16 cellular contexts compared by ENCODE assay signal in the genomic region with DNA sequence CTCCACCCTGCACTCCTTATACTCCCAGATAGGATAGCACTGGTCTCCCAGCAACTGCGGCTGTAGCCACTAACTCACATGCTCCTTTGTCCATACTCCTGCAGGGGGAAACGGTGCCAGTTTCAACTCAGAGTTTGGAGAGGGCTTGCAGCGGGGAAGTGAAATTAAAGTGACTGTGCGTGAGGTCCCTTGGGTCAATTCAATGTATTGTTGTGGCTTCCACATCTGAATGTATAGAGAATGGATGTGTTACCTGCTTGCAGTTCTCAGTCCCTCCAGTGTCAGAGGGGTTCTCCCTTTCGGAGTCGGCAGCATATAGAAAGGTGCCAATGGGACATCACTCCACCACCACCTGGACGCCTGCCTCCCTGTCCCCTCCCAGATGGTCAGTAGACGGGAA.
DNase-seq lines count a peak whose midpoint lies in the region; ATAC-seq and TF ChIP-seq lines count a peak whose summit lies in the region.
"Had no signal": no experiment of that assay in that cellular context is flagged by ENCODE, and none has a peak within 500 bp of the region (broad histone marks: within the 10 kb centered on the region; RNA-seq: fewer than 3 reads in every experiment).

No MANE protein-coding gene starts in this region.

- ATAC-seq in HG02678 (IDR thresholded peaks at IDR 0.05; ENCODE audit: unreplicated experiment) (peak; percentile 28), esophagus mucosa (no peak)
- ATAC-seq: psoas muscle had no signal

- TF ChIP-seq POLR2A in uterus (IDR thresholded peaks at IDR 0.05): no peak

- no peak overlapping the region for H3K4me3 ChIP-seq in uterus
- H3K4me3 ChIP-seq in MG63: no peak overlapping the region
- H3K4me3 ChIP-seq: cardiac muscle cell, psoas muscle had no signal

- no peak for TF ChIP-seq CTCF in uterus (IDR thresholded peaks at IDR 0.05)

- H3K27me3 ChIP-seq in uterus: no peaks in the 10 kb centered on the region
- no peaks in the 10 kb centered on the region for H3K27me3 ChIP-seq in MG63
- H3K27me3 ChIP-seq: cardiac muscle cell had no signal

- intact Hi-C loops in uterus (cut with DNase I; ENCODE audit: low total_unique reads): no loop called here

- H3K36me3 ChIP-seq in uterus: no peaks in the 10 kb centered on the region
- no peaks in the 10 kb centered on the region for H3K36me3 ChIP-seq in MG63
- H3K36me3 ChIP-seq: cardiac muscle cell had no signal

- H3K4me1 ChIP-seq in uterus: no peaks in the 10 kb centered on the region
- H3K4me1 ChIP-seq: psoas muscle had no signal

- peak overlapping the region; percentile 70 to 84 for H3K27ac ChIP-seq in uterus
- H3K27ac ChIP-seq: cardiac muscle cell, psoas muscle had no signal

- H3K9me3 ChIP-seq in uterus (no peaks in the 10 kb centered on the region), MG63 (no peaks in the 10 kb centered on the region)
- H3K9me3 ChIP-seq: psoas muscle had no signal

- DNase-seq in NCI-H748 (lab: John Stamatoyannopoulos, UW; ENCODE audit: unreplicated experiment): peak; percentile 35
- no peak for DNase-seq in NCI-H748 treated with DMSO at 0.1 percent for 48 hours (lab: John Stamatoyannopoulos, UW)
- peak; percentile 61 for DNase-seq in NCI-H69 (lab: John Stamatoyannopoulos, UW)
- no peak for DNase-seq in uterus
- DNase-seq in mesenteric fat pad (ENCODE audit: low spot score): no peak
- DNase-seq in MG63: no peak
- DNase-seq: activated naive CD4-positive, alpha-beta T cell treated with anti-CD3 and anti-CD28 coated beads, Interleukin-2, amount 10 ng/mL, durations not matched to agents 7 days and 5 days; kidney glomerular epithelial cell; MM.1S; NCI-H510A; psoas muscle; SHP77; stimulated activated CD8-positive, alpha-beta memory T cell treated with anti-CD3 and anti-CD28 coated beads, Interleukin-4, amount 100 ng/mL, for 48 hours had no signal

Comparison
In these comparisons a context has a peak if more than half of its experiments do, and no peak if none do; other contexts are left out.
1. DNase-seq: peak in NCI-H748 (single experiment) and NCI-H69 (single experiment); none in NCI-H748 treated with DMSO at 0.1 percent for 48 hours (single experiment), uterus (0 of 2), mesenteric fat pad (single experiment) and MG63 (single experiment).